In genomic region chr12:71727958-71728357, GRCh38 we compare ENCODE assay signal across 14 cellular contexts. TPM values are rescaled to one million over a fixed set of nuclear protein-coding genes. Genes with fewer than 3 reads are reported as not detected.
DNase-seq lines count a peak whose midpoint lies in the region; ATAC-seq and TF ChIP-seq lines count a peak whose summit lies in the region.
"Had no signal": no experiment of that assay in that cellular context is flagged by ENCODE, and none has a peak within 500 bp of the region (broad histone marks: within the 10 kb centered on the region; RNA-seq: fewer than 3 reads in every experiment).

No MANE protein-coding gene starts in this region.

- H3K36me3 Mint-ChIP-seq in activated CD8-positive, alpha-beta T cell treated with anti-CD3 and anti-CD28 coated beads for 36 hours (ENCODE audit: low read depth): no peaks in the 10 kb centered on the region
- no peaks in the 10 kb centered on the region for H3K36me3 Mint-ChIP-seq in activated CD8-positive, alpha-beta T cell treated with anti-CD3 and anti-CD28 coated beads, Interleukin-2, amount 10 ng/mL, durations not matched to agents 7 days and 5 days (ENCODE audit: low read depth)
- no peaks in the 10 kb centered on the region for H3K36me3 Mint-ChIP-seq in GM23338 (ENCODE audit: low read depth)
- H3K36me3 Mint-ChIP-seq in activated T-helper 17 cell treated with anti-CD3 and anti-CD28 coated beads, Interleukin-2, amount 50 U/mL, for 72 hours (ENCODE audit: low read depth): no peaks in the 10 kb centered on the region
- no peaks in the 10 kb centered on the region for H3K36me3 Mint-ChIP-seq in stimulated activated effector memory CD8-positive, alpha-beta T cell treated with anti-CD3 and anti-CD28 coated beads, Interleukin-12 subunit alpha, Interleukin-12 subunit beta, amount 100 ng/mL, for 72 hours

- H3K36me3 ChIP-seq in GM23338 (ENCODE audit: insufficient read depth): no peaks in the 10 kb centered on the region
- H3K36me3 ChIP-seq: HAP-1 had no signal

- H3K27ac Mint-ChIP-seq in activated CD8-positive, alpha-beta T cell treated with anti-CD3 and anti-CD28 coated beads for 36 hours: no peak overlapping the region
- H3K27ac Mint-ChIP-seq in activated CD8-positive, alpha-beta T cell treated with anti-CD3 and anti-CD28 coated beads, Interleukin-2, amount 10 ng/mL, durations not matched to agents 7 days and 5 days: no peak overlapping the region
- no peak overlapping the region for H3K27ac Mint-ChIP-seq in GM23338
- H3K27ac Mint-ChIP-seq in activated T-helper 17 cell treated with anti-CD3 and anti-CD28 coated beads, Interleukin-2, amount 50 U/mL, for 72 hours: no peak overlapping the region
- no peak overlapping the region for H3K27ac Mint-ChIP-seq in stimulated activated effector memory CD8-positive, alpha-beta T cell treated with anti-CD3 and anti-CD28 coated beads, Interleukin-12 subunit alpha, Interleukin-12 subunit beta, amount 100 ng/mL, for 72 hours
- H3K27ac Mint-ChIP-seq: B cell; CD4-positive, alpha-beta T cell had no signal

- H3F3A ChIP-seq in GM23338 (replicated peaks; ENCODE audit: low read depth): no peaks in the 10 kb centered on the region

- no peak overlapping the region for H3K4me3 ChIP-seq in GM23338
- H3K4me3 ChIP-seq: GM12878, HAP-1 had no signal

- H3K4me1 ChIP-seq in GM23338 (ENCODE audit: insufficient read depth): no peaks in the 10 kb centered on the region
- H3K4me1 ChIP-seq: HAP-1 had no signal

- no peaks in the 10 kb centered on the region for H3K9me3 Mint-ChIP-seq in activated CD8-positive, alpha-beta T cell treated with anti-CD3 and anti-CD28 coated beads for 36 hours
- no peaks in the 10 kb centered on the region for H3K9me3 Mint-ChIP-seq in activated CD8-positive, alpha-beta T cell treated with anti-CD3 and anti-CD28 coated beads, Interleukin-2, amount 10 ng/mL, durations not matched to agents 7 days and 5 days (ENCODE audit: insufficient read depth)
- H3K9me3 Mint-ChIP-seq in GM23338: no peaks in the 10 kb centered on the region
- peaks cover 4% of the 10 kb centered on the region for H3K9me3 Mint-ChIP-seq in activated T-helper 17 cell treated with anti-CD3 and anti-CD28 coated beads, Interleukin-2, amount 50 U/mL, for 72 hours
- no peaks in the 10 kb centered on the region for H3K9me3 Mint-ChIP-seq in stimulated activated effector memory CD8-positive, alpha-beta T cell treated with anti-CD3 and anti-CD28 coated beads, Interleukin-12 subunit alpha, Interleukin-12 subunit beta, amount 100 ng/mL, for 72 hours
- H3K9me3 Mint-ChIP-seq: CD4-positive, alpha-beta T cell had no signal

- no peaks in the 10 kb centered on the region for H3K4me1 Mint-ChIP-seq in activated CD8-positive, alpha-beta T cell treated with anti-CD3 and anti-CD28 coated beads for 36 hours (ENCODE audit: low read depth)
- H3K4me1 Mint-ChIP-seq in activated CD8-positive, alpha-beta T cell treated with anti-CD3 and anti-CD28 coated beads, Interleukin-2, amount 10 ng/mL, durations not matched to agents 7 days and 5 days (ENCODE audit: low read depth): no peaks in the 10 kb centered on the region
- H3K4me1 Mint-ChIP-seq in GM23338: peaks cover 4% of the 10 kb centered on the region
- peaks cover 7% of the 10 kb centered on the region for H3K4me1 Mint-ChIP-seq in activated T-helper 17 cell treated with anti-CD3 and anti-CD28 coated beads, Interleukin-2, amount 50 U/mL, for 72 hours
- no peaks in the 10 kb centered on the region for H3K4me1 Mint-ChIP-seq in stimulated activated effector memory CD8-positive, alpha-beta T cell treated with anti-CD3 and anti-CD28 coated beads, Interleukin-12 subunit alpha, Interleukin-12 subunit beta, amount 100 ng/mL, for 72 hours
- H3K4me1 Mint-ChIP-seq: B cell had no signal

- no peaks in the 10 kb centered on the region for H3K79me2 ChIP-seq in GM23338 (replicated peaks; ENCODE audit: insufficient read depth)

- CTCF ChIA-PET in activated CD8-positive, alpha-beta T cell treated with anti-CD3 and anti-CD28 coated beads for 36 hours (lab: Charles Lee): no interaction called here
- CTCF ChIA-PET in activated CD8-positive, alpha-beta T cell treated with anti-CD3 and anti-CD28 coated beads, Interleukin-2, amount 10 ng/mL, durations not matched to agents 7 days and 5 days (lab: Charles Lee): no interaction called here

- H3K27me3 Mint-ChIP-seq in activated CD8-positive, alpha-beta T cell treated with anti-CD3 and anti-CD28 coated beads for 36 hours: no peaks in the 10 kb centered on the region
- peaks cover 3% of the 10 kb centered on the region for H3K27me3 Mint-ChIP-seq in activated CD8-positive, alpha-beta T cell treated with anti-CD3 and anti-CD28 coated beads, Interleukin-2, amount 10 ng/mL, durations not matched to agents 7 days and 5 days (ENCODE audit: low read depth)
- peaks cover 2% of the 10 kb centered on the region for H3K27me3 Mint-ChIP-seq in GM23338 (ENCODE audit: insufficient read depth, low read depth, poor library complexity)
- peaks cover 5% of the 10 kb centered on the region for H3K27me3 Mint-ChIP-seq in activated T-helper 17 cell treated with anti-CD3 and anti-CD28 coated beads, Interleukin-2, amount 50 U/mL, for 72 hours
- H3K27me3 Mint-ChIP-seq: B cell; CD4-positive, alpha-beta T cell had no signal

- DNase-seq in activated CD8-positive, alpha-beta T cell treated with anti-CD3 and anti-CD28 coated beads for 36 hours: peak; percentile 5
- no peak for DNase-seq in activated CD8-positive, alpha-beta T cell treated with anti-CD3 and anti-CD28 coated beads, Interleukin-2, amount 10 ng/mL, durations not matched to agents 7 days and 5 days
- DNase-seq in GM23338 (ENCODE audit: low spot score): no peak
- no peak for DNase-seq in stimulated activated effector memory CD8-positive, alpha-beta T cell treated with anti-CD3 and anti-CD28 coated beads, Interleukin-12 subunit alpha, Interleukin-12 subunit beta, amount 100 ng/mL, for 72 hours (ENCODE audit: low spot score in 2 of 2)
- no peak for DNase-seq in stimulated activated naive CD4-positive, alpha-beta T cell (lab: John Stamatoyannopoulos, UW)
- DNase-seq in activated gamma-delta T cell treated with Interleukin-2 at 50 U/mL for 16 hours: no peak
- DNase-seq: C1 segment of cervical spinal cord; CD4-positive, alpha-beta T cell; DMS79; GOT3 had no signal

- H3K9me2 ChIP-seq in GM23338 (ENCODE audit: insufficient read depth): peaks cover 5% of the 10 kb centered on the region; the same call in 1 of the 2 replicates

- POLR2A ChIA-PET in activated CD8-positive, alpha-beta T cell treated with anti-CD3 and anti-CD28 coated beads for 36 hours (lab: Charles Lee): no interaction called here
- POLR2A ChIA-PET in activated CD8-positive, alpha-beta T cell treated with anti-CD3 and anti-CD28 coated beads, Interleukin-2, amount 10 ng/mL, durations not matched to agents 7 days and 5 days (lab: Charles Lee): no interaction called here

- no peaks in the 10 kb centered on the region for H4K20me1 ChIP-seq in GM23338 (replicated peaks; ENCODE audit: insufficient read depth)

- H3K27ac ChIP-seq in GM23338 (ENCODE audit: low read depth): no peak overlapping the region

- H3K4me3 Mint-ChIP-seq in activated CD8-positive, alpha-beta T cell treated with anti-CD3 and anti-CD28 coated beads for 36 hours: no peak overlapping the region
- H3K4me3 Mint-ChIP-seq in activated CD8-positive, alpha-beta T cell treated with anti-CD3 and anti-CD28 coated beads, Interleukin-2, amount 10 ng/mL, durations not matched to agents 7 days and 5 days: no peak overlapping the region
- no peak overlapping the region for H3K4me3 Mint-ChIP-seq in GM23338
- no peak overlapping the region for H3K4me3 Mint-ChIP-seq in activated T-helper 17 cell treated with anti-CD3 and anti-CD28 coated beads, Interleukin-2, amount 50 U/mL, for 72 hours
- no peak overlapping the region for H3K4me3 Mint-ChIP-seq in stimulated activated effector memory CD8-positive, alpha-beta T cell treated with anti-CD3 and anti-CD28 coated beads, Interleukin-12 subunit alpha, Interleukin-12 subunit beta, amount 100 ng/mL, for 72 hours
- H3K4me3 Mint-ChIP-seq: B cell; CD4-positive, alpha-beta T cell had no signal

- no peak for TF ChIP-seq CTCF in activated CD8-positive, alpha-beta T cell treated with anti-CD3 and anti-CD28 coated beads for 36 hours (IDR thresholded peaks at IDR 0.05)
- no peak for TF ChIP-seq CTCF in GM23338 (conservative IDR thresholded peaks at IDR 0.05; ENCODE audit: low read depth in 2 of 2)

- H2AFZ ChIP-seq in GM23338: peak overlapping the region; percentile 56; the same call in 1 of the 2 replicates

- intact Hi-C loops in activated CD8-positive, alpha-beta T cell treated with anti-CD3 and anti-CD28 coated beads for 36 hours (cut with micrococcal nuclease): no loop called here

- no peak overlapping the region for H3K4me2 ChIP-seq in GM23338

- no peak for ATAC-seq in activated CD8-positive, alpha-beta T cell treated with anti-CD3 and anti-CD28 coated beads for 36 hours
- no peak for ATAC-seq in activated CD8-positive, alpha-beta T cell treated with anti-CD3 and anti-CD28 coated beads, Interleukin-2, amount 10 ng/mL, durations not matched to agents 7 days and 5 days
- no peak for ATAC-seq in GM23338
- ATAC-seq in activated T-helper 17 cell treated with anti-CD3 and anti-CD28 coated beads, Interleukin-2, amount 50 U/mL, for 72 hours (replicated peaks): peak; percentile 56
- ATAC-seq in stimulated activated effector memory CD8-positive, alpha-beta T cell treated with anti-CD3 and anti-CD28 coated beads, Interleukin-12 subunit alpha, Interleukin-12 subunit beta, amount 100 ng/mL, for 72 hours: peak; percentile 73
- ATAC-seq: GM12878 had no signal

- no peaks in the 10 kb centered on the region for H3K27me3 ChIP-seq in GM23338 (ENCODE audit: insufficient read depth)

RNA-seq across cellular contexts. Expression of gene RAB21, which starts 26.7 kb away (rescaled TPM):
- 10 to 100 TPM; 78.1 to 88.6 TPM for total RNA-seq in activated CD8-positive, alpha-beta T cell treated with anti-CD3 and anti-CD28 coated beads for 36 hours
- 10 to 100 TPM; 55.7 to 56.3 TPM for total RNA-seq in activated CD8-positive, alpha-beta T cell treated with anti-CD3 and anti-CD28 coated beads, Interleukin-2, amount 10 ng/mL, durations not matched to agents 7 days and 5 days
- 9.9 and 27.2 TPM in 2 replicates for total RNA-seq in GM23338 (2014; rRNA removed; shearing (Covaris generic))
- 9.8 and 12.2 TPM in 2 replicates for polyA plus RNA-seq in GM23338 (2016; fragmentation: Nextera tagmentation; extraction: Ambion mirVana)
- 100 to 1,000 TPM in 1 of 2 donors, 10 to 100 TPM in 1; 60.1 to 104 TPM for total RNA-seq in activated T-helper 17 cell treated with anti-CD3 and anti-CD28 coated beads, Interleukin-2, amount 50 U/mL, for 72 hours

RNA-seq across cellular contexts. Expression of gene TMEM19, which starts 42.1 kb away (rescaled TPM):
- total RNA-seq in activated CD8-positive, alpha-beta T cell treated with anti-CD3 and anti-CD28 coated beads for 36 hours: 10 to 100 TPM; 14.2 to 16.5 TPM
- 10 to 100 TPM; 22.1 to 23.9 TPM for total RNA-seq in activated CD8-positive, alpha-beta T cell treated with anti-CD3 and anti-CD28 coated beads, Interleukin-2, amount 10 ng/mL, durations not matched to agents 7 days and 5 days
- 14.1 and 21.0 TPM in 2 replicates for total RNA-seq in GM23338 (2014; rRNA removed; shearing (Covaris generic))
- polyA plus RNA-seq in GM23338 (2016; fragmentation: Nextera tagmentation; extraction: Ambion mirVana): 6.5 and 7.9 TPM in 2 replicates
- total RNA-seq in activated T-helper 17 cell treated with anti-CD3 and anti-CD28 coated beads, Interleukin-2, amount 50 U/mL, for 72 hours: 10 to 100 TPM; 16.2 to 29.7 TPM

Comparison
In these comparisons a context has a peak if more than half of its experiments do, and no peak if none do; other contexts are left out.
1. ATAC-seq: peak in activated T-helper 17 cell treated with anti-CD3 and anti-CD28 coated beads, Interleukin-2, amount 50 U/mL, for 72 hours (single experiment) and stimulated activated effector memory CD8-positive, alpha-beta T cell treated with anti-CD3 and anti-CD28 coated beads, Interleukin-12 subunit alpha, Interleukin-12 subunit beta, amount 100 ng/mL, for 72 hours (single experiment); none in activated CD8-positive, alpha-beta T cell treated with anti-CD3 and anti-CD28 coated beads for 36 hours (single experiment), activated CD8-positive, alpha-beta T cell treated with anti-CD3 and anti-CD28 coated beads, Interleukin-2, amount 10 ng/mL, durations not matched to agents 7 days and 5 days (single experiment) and GM23338 (single experiment).